Comparison of ENCODE assay signal across 23 cellular contexts in genomic region chr2:238651306-238652052, GRCh38.
"Had no signal": no experiment of that assay in that cellular context is flagged by ENCODE, and none has a peak within 500 bp of the region (broad histone marks: within the 10 kb centered on the region; RNA-seq: fewer than 3 reads in every experiment).

No MANE protein-coding gene starts in this region.

- DNase-seq: dermis blood vessel endothelial cell; effector memory CD8-positive, alpha-beta T cell; foreskin fibroblast; gastrocnemius medialis; kidney; mesenchymal stem cell; mucosa of descending colon; naive B cell; sigmoid colon; stimulated activated CD4-positive, alpha-beta T cell treated with anti-CD3 and anti-CD28 coated beads, Interleukin-2, amount 100 ng/mL, for 24 hours; stimulated activated CD4-positive, alpha-beta T cell treated with anti-CD3 and anti-CD28 coated beads, Interleukin-4, amount 100 ng/mL, for 24 hours; stimulated activated naive CD4-positive, alpha-beta T cell treated with Interleukin-2 at 50 U/mL for 16 hours; stomach; thyroid gland; trophoblast cell had no signal

- H3K9ac ChIP-seq: parathyroid adenoma had no signal

- H3K27ac Mint-ChIP-seq: effector memory CD8-positive, alpha-beta T cell; mesothelial cell of epicardium; naive B cell; natural killer cell treated with Interleukin-12 subunit alpha and Interleukin-12 subunit beta and Interleukin-15 and Interleukin-18, amount 100 ng/mL, for 72 hours; progenitor cell of endocrine pancreas; stimulated activated effector memory CD8-positive, alpha-beta T cell treated with anti-CD3 and anti-CD28 coated beads, Interleukin-12 subunit alpha, Interleukin-12 subunit beta, amount 100 ng/mL, for 72 hours had no signal

- H3K4me3 Mint-ChIP-seq: effector memory CD8-positive, alpha-beta T cell; mesothelial cell of epicardium; naive B cell; natural killer cell treated with Interleukin-12 subunit alpha and Interleukin-12 subunit beta and Interleukin-15 and Interleukin-18, amount 100 ng/mL, for 72 hours; neural crest cell; stimulated activated effector memory CD8-positive, alpha-beta T cell treated with anti-CD3 and anti-CD28 coated beads, Interleukin-12 subunit alpha, Interleukin-12 subunit beta, amount 100 ng/mL, for 72 hours had no signal

- ATAC-seq: effector memory CD8-positive, alpha-beta T cell; gastrocnemius medialis; left lobe of liver; mucosa of descending colon had no signal

- H3K9me3 Mint-ChIP-seq: effector memory CD8-positive, alpha-beta T cell; mesothelial cell of epicardium; natural killer cell treated with Interleukin-12 subunit alpha and Interleukin-12 subunit beta and Interleukin-15 and Interleukin-18, amount 100 ng/mL, for 72 hours; stimulated activated effector memory CD8-positive, alpha-beta T cell treated with anti-CD3 and anti-CD28 coated beads, Interleukin-12 subunit alpha, Interleukin-12 subunit beta, amount 100 ng/mL, for 72 hours had no signal

- H3K36me3 Mint-ChIP-seq: mesothelial cell of epicardium; naive B cell; natural killer cell treated with Interleukin-12 subunit alpha and Interleukin-12 subunit beta and Interleukin-15 and Interleukin-18, amount 100 ng/mL, for 72 hours; stimulated activated effector memory CD8-positive, alpha-beta T cell treated with anti-CD3 and anti-CD28 coated beads, Interleukin-12 subunit alpha, Interleukin-12 subunit beta, amount 100 ng/mL, for 72 hours had no signal

- H3K4me1 ChIP-seq: parathyroid adenoma, thyroid gland had no signal

- H3K27me3 ChIP-seq: gastrocnemius medialis, sigmoid colon, thyroid gland had no signal

- H3K27ac ChIP-seq: gastrocnemius medialis, neutrophil, parathyroid adenoma, sigmoid colon, stomach, thyroid gland had no signal

- H3K4me3 ChIP-seq: gastrocnemius medialis, mucosa of descending colon, sigmoid colon, stomach, thyroid gland had no signal

- H3K9me3 ChIP-seq: gastrocnemius medialis, mucosa of descending colon, neutrophil, sigmoid colon, stomach, thyroid gland had no signal

- H3K36me3 ChIP-seq: gastrocnemius medialis, neutrophil, sigmoid colon, stomach, thyroid gland had no signal

- H3K4me1 Mint-ChIP-seq: naive B cell; stimulated activated effector memory CD8-positive, alpha-beta T cell treated with anti-CD3 and anti-CD28 coated beads, Interleukin-12 subunit alpha, Interleukin-12 subunit beta, amount 100 ng/mL, for 72 hours had no signal
